31 cellular contexts compared by ENCODE assay signal in genomic region chr7:69105981-69106380, GRCh38.
"Had no signal": no experiment of that assay in that cellular context is flagged by ENCODE, and none has a peak within 500 bp of the region (broad histone marks: within the 10 kb centered on the region; RNA-seq: fewer than 3 reads in every experiment).

No MANE protein-coding gene starts in this region.

- DNase-seq: activated B cell treated with CpG ODN at 0.5 μM for 24 hours; activated CD4-positive, alpha-beta T cell treated with anti-CD3 and anti-CD28 coated beads for 48 hours; activated CD4-positive, alpha-beta T cell treated with anti-CD3 and anti-CD28 coated beads, Interleukin-2, amount 50 U/mL, for 1 hour; activated CD4-positive, alpha-beta T cell treated with anti-CD3 and anti-CD28 coated beads, Interleukin-2, amount 50 U/mL, for 48 hours; activated CD8-positive, alpha-beta memory T cell treated with anti-CD3 and anti-CD28 coated beads for 24 hours; activated CD8-positive, alpha-beta T cell treated with anti-CD3 and anti-CD28 coated beads for 36 hours; activated effector memory CD4-positive, alpha-beta T cell treated with Interleukin-2 at 50 U/mL for 16 hours; activated gamma-delta T cell treated with Interleukin-2 at 50 U/mL for 16 hours; activated naive CD4-positive, alpha-beta T cell treated with anti-CD3 and anti-CD28 coated beads, Interleukin-2, amount 50 U/mL, for 16 hours; activated naive CD4-positive, alpha-beta T cell treated with Interleukin-2 at 50 U/mL for 16 hours; activated T-cell treated with anti-CD3 and anti-CD28 coated beads, Interleukin-2, amount 50 U/mL, for 4 hours; amniotic stem cell; anterior cingulate cortex; body of pancreas; caudate nucleus; cortex of kidney; dermis blood vessel endothelial cell; effector CD4-positive, alpha-beta T cell; erythroblast; heart right ventricle; T-helper 1 cell; T-helper 17 cell; T1000; WERI-Rb-1 had no signal

- H3K27me3 ChIP-seq: body of pancreas, esophagus muscularis mucosa, foreskin keratinocyte, gastroesophageal sphincter, heart right ventricle had no signal

- H3K4me1 Mint-ChIP-seq: activated B cell treated with CpG ODN at 0.5 μM for 24 hours; activated T-helper 17 cell treated with anti-CD3 and anti-CD28 coated beads, Interleukin-2, amount 50 U/mL, for 72 hours; T-helper 17 cell had no signal

- H3K36me3 ChIP-seq: esophagus muscularis mucosa, gastroesophageal sphincter, heart right ventricle, WERI-Rb-1 had no signal

- H3K27ac ChIP-seq: body of pancreas, esophagus muscularis mucosa, foreskin keratinocyte, gastroesophageal sphincter, heart right ventricle, WERI-Rb-1 had no signal

- H3K9me3 Mint-ChIP-seq: activated B cell treated with CpG ODN at 0.5 μM for 24 hours; activated CD8-positive, alpha-beta T cell treated with anti-CD3 and anti-CD28 coated beads for 36 hours had no signal

- ATAC-seq: activated CD4-positive, CD25-positive, alpha-beta regulatory T cell treated with anti-CD3 and anti-CD28 coated beads, Interleukin-2, amount 50 U/mL, for 24 hours; activated CD8-positive, alpha-beta T cell treated with anti-CD3 and anti-CD28 coated beads for 36 hours; activated T-cell treated with anti-CD3 and anti-CD28 coated beads, Interleukin-2, amount 50 U/mL, for 4 hours; activated T-helper 17 cell treated with anti-CD3 and anti-CD28 coated beads, Interleukin-2, amount 50 U/mL, for 72 hours; body of pancreas; gastroesophageal sphincter; heart right ventricle; T-helper 17 cell had no signal

- H3K27ac Mint-ChIP-seq: activated B cell treated with CpG ODN at 0.5 μM for 24 hours; activated CD8-positive, alpha-beta T cell treated with anti-CD3 and anti-CD28 coated beads for 36 hours; activated naive CD8-positive, alpha-beta T cell; activated T-helper 17 cell treated with anti-CD3 and anti-CD28 coated beads, Interleukin-2, amount 50 U/mL, for 72 hours; T-helper 17 cell; T-helper 2 cell treated with Interferon-gamma antibody and Interleukin-4, amounts not matched to agents 5 μg/mL and 100 μg/mL, for 36 hours had no signal

- H3K27me3 Mint-ChIP-seq: activated B cell treated with CpG ODN at 0.5 μM for 24 hours; activated CD8-positive, alpha-beta T cell treated with anti-CD3 and anti-CD28 coated beads for 36 hours; activated T-helper 17 cell treated with anti-CD3 and anti-CD28 coated beads, Interleukin-2, amount 50 U/mL, for 72 hours; T-helper 17 cell had no signal

- H3K9me3 ChIP-seq: body of pancreas, esophagus muscularis mucosa, gastroesophageal sphincter, heart right ventricle had no signal

- H3K4me1 ChIP-seq: body of pancreas had no signal

- H3K4me3 Mint-ChIP-seq: activated B cell treated with CpG ODN at 0.5 μM for 24 hours; activated CD8-positive, alpha-beta T cell treated with anti-CD3 and anti-CD28 coated beads for 36 hours; activated naive CD8-positive, alpha-beta T cell; activated T-cell treated with anti-CD3 and anti-CD28 coated beads, Interleukin-2, amount 50 U/mL, for 4 hours; activated T-helper 17 cell treated with anti-CD3 and anti-CD28 coated beads, Interleukin-2, amount 50 U/mL, for 72 hours; T-helper 17 cell; T-helper 2 cell treated with Interferon-gamma antibody and Interleukin-4, amounts not matched to agents 5 μg/mL and 100 μg/mL, for 36 hours had no signal

- H3K4me3 ChIP-seq: body of pancreas, esophagus muscularis mucosa, gastroesophageal sphincter, heart right ventricle had no signal
